Comparison of ENCODE assay signal across 12 cellular contexts in genomic region chr10:52437205-52437646, GRCh38.
DNase-seq lines count a peak whose midpoint lies in the region; ATAC-seq and TF ChIP-seq lines count a peak whose summit lies in the region.
"Had no signal": no experiment of that assay in that cellular context is flagged by ENCODE, and none has a peak within 500 bp of the region (broad histone marks: within the 10 kb centered on the region; RNA-seq: fewer than 3 reads in every experiment).

No MANE protein-coding gene starts in this region.

- H3K4me3 Mint-ChIP-seq in immature natural killer cell (peak overlapping the region; percentile 51 to 77 (median 61)), endodermal cell (no peak overlapping the region)
- H3K4me3 Mint-ChIP-seq in activated naive CD4-positive, alpha-beta T cell treated with anti-CD3 and anti-CD28 coated beads for 36 hours = no peak overlapping the region
- H3K4me3 Mint-ChIP-seq: activated naive CD4-positive, alpha-beta T cell treated with anti-CD3 and anti-CD28 coated beads, Interleukin-2, amount 10 ng/mL, durations not matched to agents 7 days and 5 days; H9; stimulated activated naive CD8-positive, alpha-beta T cell treated with anti-CD3 and anti-CD28 coated beads, Interleukin-15, Interleukin-2, amounts not matched to agents 100 ng/mL and 50 ng/mL, for 24 hours had no signal

- DNase-seq in immature natural killer cell (peak; percentile 26 to 50 (median 34)), endodermal cell (no peak), RWPE1 (ENCODE audit: low spot score) (no peak), SKM-1 (lab: John Stamatoyannopoulos, UW; ENCODE audit: unreplicated experiment) (no peak)
- DNase-seq in activated naive CD4-positive, alpha-beta T cell treated with anti-CD3 and anti-CD28 coated beads for 36 hours = no peak
- DNase-seq: activated naive CD4-positive, alpha-beta T cell treated with anti-CD3 and anti-CD28 coated beads, Interleukin-2, amount 10 ng/mL, durations not matched to agents 7 days and 5 days; H9; naive B cell had no signal

- CTCF ChIA-PET in RWPE1 (lab: Yijun Ruan, JAX) = no interaction called here
- CTCF ChIA-PET in activated naive CD4-positive, alpha-beta T cell treated with anti-CD3 and anti-CD28 coated beads for 36 hours (lab: Charles Lee) = no interaction called here

- H3K36me3 ChIP-seq in endodermal cell (ENCODE audit: control insufficient read depth, insufficient read depth, low read length) = no peaks in the 10 kb centered on the region

- H3K27me3 ChIP-seq in endodermal cell (ENCODE audit: control insufficient read depth, insufficient read depth, low read length, poor library complexity, severe bottlenecking) = no peaks in the 10 kb centered on the region

- peaks cover 0 to 14% (median 0%) of the 10 kb centered on the region in 6 donors for H3K9me3 Mint-ChIP-seq in immature natural killer cell
- no peaks in the 10 kb centered on the region for H3K9me3 Mint-ChIP-seq in endodermal cell
- no peaks in the 10 kb centered on the region for H3K9me3 Mint-ChIP-seq in activated naive CD4-positive, alpha-beta T cell treated with anti-CD3 and anti-CD28 coated beads for 36 hours
- H3K9me3 Mint-ChIP-seq: H9; naive B cell; stimulated activated naive CD8-positive, alpha-beta T cell treated with anti-CD3 and anti-CD28 coated beads, Interleukin-15, Interleukin-2, amounts not matched to agents 100 ng/mL and 50 ng/mL, for 24 hours had no signal

- no peak for TF ChIP-seq CTCF in endodermal cell (conservative IDR thresholded peaks at IDR 0.05)
- TF ChIP-seq CTCF in RWPE1 (conservative IDR thresholded peaks at IDR 0.05; ENCODE audit: low read depth) = no peak

- H3K27ac Mint-ChIP-seq in immature natural killer cell (peak overlapping the region; percentile 71 to 91 (median 78)), endodermal cell (no peak overlapping the region)
- H3K27ac Mint-ChIP-seq in activated naive CD4-positive, alpha-beta T cell treated with anti-CD3 and anti-CD28 coated beads for 36 hours = no peak overlapping the region
- H3K27ac Mint-ChIP-seq: activated naive CD4-positive, alpha-beta T cell treated with anti-CD3 and anti-CD28 coated beads, Interleukin-2, amount 10 ng/mL, durations not matched to agents 7 days and 5 days; H9; stimulated activated naive CD8-positive, alpha-beta T cell treated with anti-CD3 and anti-CD28 coated beads, Interleukin-15, Interleukin-2, amounts not matched to agents 100 ng/mL and 50 ng/mL, for 24 hours had no signal

- H3K27ac ChIP-seq in endodermal cell (ENCODE audit: low read depth, low read length) (no peak overlapping the region), RWPE1 (no peak overlapping the region)

- WGBS in endodermal cell (ENCODE audit: insufficient coverage in 1 of 2, insufficient read length in 1 of 2), 2 experiments = 92% methylated on average over 1 of the region's 1 CpG; no CpG with 5 or more reads in 1 of the 2 experiments

- no peaks in the 10 kb centered on the region for H3K9me3 ChIP-seq in endodermal cell (ENCODE audit: control insufficient read depth, low read length)

- H3K36me3 Mint-ChIP-seq in immature natural killer cell (no peaks in the 10 kb centered on the region), endodermal cell (ENCODE audit: low read depth) (no peaks in the 10 kb centered on the region)
- no peaks in the 10 kb centered on the region for H3K36me3 Mint-ChIP-seq in activated naive CD4-positive, alpha-beta T cell treated with anti-CD3 and anti-CD28 coated beads for 36 hours (ENCODE audit: low read depth)
- H3K36me3 Mint-ChIP-seq: activated naive CD4-positive, alpha-beta T cell treated with anti-CD3 and anti-CD28 coated beads, Interleukin-2, amount 10 ng/mL, durations not matched to agents 7 days and 5 days; naive B cell had no signal

- no peak overlapping the region for H3K9ac ChIP-seq in endodermal cell (ENCODE audit: extremely low read depth, low read length, poor library complexity, severe bottlenecking)

- H3K4me1 ChIP-seq in endodermal cell (ENCODE audit: control insufficient read depth, insufficient read depth, low read length) = no peaks in the 10 kb centered on the region

- H3K4me1 Mint-ChIP-seq in immature natural killer cell = peaks cover 19 to 39% of the 10 kb centered on the region in 2 donors
- H3K4me1 Mint-ChIP-seq in endodermal cell = no peaks in the 10 kb centered on the region
- no peaks in the 10 kb centered on the region for H3K4me1 Mint-ChIP-seq in activated naive CD4-positive, alpha-beta T cell treated with anti-CD3 and anti-CD28 coated beads for 36 hours (ENCODE audit: low read depth)
- H3K4me1 Mint-ChIP-seq: activated naive CD4-positive, alpha-beta T cell treated with anti-CD3 and anti-CD28 coated beads, Interleukin-2, amount 10 ng/mL, durations not matched to agents 7 days and 5 days had no signal

- ATAC-seq in GM18868 (IDR thresholded peaks at IDR 0.05; ENCODE audit: unreplicated experiment) = peak; percentile 84
- peak; percentile 93 for ATAC-seq in GM21786 (IDR thresholded peaks at IDR 0.05; ENCODE audit: unreplicated experiment)
- peak; percentile 95 for ATAC-seq in HG03342 (IDR thresholded peaks at IDR 0.05; ENCODE audit: unreplicated experiment)

- no peak overlapping the region for H3K4me3 ChIP-seq in endodermal cell (ENCODE audit: low read length)

- intact Hi-C loops in activated naive CD4-positive, alpha-beta T cell treated with anti-CD3 and anti-CD28 coated beads for 36 hours (cut with micrococcal nuclease) = no loop called here

- POLR2A ChIA-PET in RWPE1 (lab: Yijun Ruan, JAX; ENCODE audit: low non-redundant PET) = no interaction called here

- H3K27me3 Mint-ChIP-seq in immature natural killer cell (ENCODE audit: low read depth in 3 of 3) = no peaks in the 10 kb centered on the region
- peaks cover 9% of the 10 kb centered on the region for H3K27me3 Mint-ChIP-seq in endodermal cell (ENCODE audit: insufficient read depth)
- no peaks in the 10 kb centered on the region for H3K27me3 Mint-ChIP-seq in activated naive CD4-positive, alpha-beta T cell treated with anti-CD3 and anti-CD28 coated beads for 36 hours (ENCODE audit: low read depth)
- H3K27me3 Mint-ChIP-seq: activated naive CD4-positive, alpha-beta T cell treated with anti-CD3 and anti-CD28 coated beads, Interleukin-2, amount 10 ng/mL, durations not matched to agents 7 days and 5 days; naive B cell; stimulated activated naive CD8-positive, alpha-beta T cell treated with anti-CD3 and anti-CD28 coated beads, Interleukin-15, Interleukin-2, amounts not matched to agents 100 ng/mL and 50 ng/mL, for 24 hours had no signal

Comparison
In these comparisons a context has a peak if more than half of its experiments do, and no peak if none do; other contexts are left out.
1. DNase-seq: peak in immature natural killer cell (3 of 3); none in endodermal cell (single experiment), RWPE1 (single experiment), SKM-1 (single experiment) and activated naive CD4-positive, alpha-beta T cell treated with anti-CD3 and anti-CD28 coated beads for 36 hours (single experiment).
2. H3K27ac Mint-ChIP-seq: peak in immature natural killer cell (6 of 6); none in endodermal cell (single experiment) and activated naive CD4-positive, alpha-beta T cell treated with anti-CD3 and anti-CD28 coated beads for 36 hours (single experiment).
3. H3K4me3 Mint-ChIP-seq: peak in immature natural killer cell (5 of 5); none in endodermal cell (single experiment) and activated naive CD4-positive, alpha-beta T cell treated with anti-CD3 and anti-CD28 coated beads for 36 hours (single experiment).
4. Peak in every context shown above with its lines, with median percentiles within 50 percentile points of each other: ATAC-seq.